ENCODE assay signal across 8 cellular contexts in genomic region chr16:2500937-2501750, GRCh38. TPM values are rescaled to one million over a fixed set of nuclear protein-coding genes. Genes with fewer than 3 reads are reported as not detected.
DNase-seq lines count a peak whose midpoint lies in the region; ATAC-seq and TF ChIP-seq lines count a peak whose summit lies in the region.

No MANE protein-coding gene starts in this region.

- no peaks in the 10 kb centered on the region for H3K79me2 ChIP-seq in OCI-LY3 (ENCODE audit: low read length)

- H3K9me3 ChIP-seq in OCI-LY3 (ENCODE audit: insufficient read depth, low read length) = no peaks in the 10 kb centered on the region
- H3K9me3 ChIP-seq in mucosa of stomach (ENCODE audit: control insufficient read depth, low read length) = no peaks in the 10 kb centered on the region

- no peak for ATAC-seq in HG03457 (IDR thresholded peaks at IDR 0.05; ENCODE audit: unreplicated experiment)

- peak overlapping the region; percentile 64 for H3K4me2 ChIP-seq in OCI-LY3 (ENCODE audit: low read length)

- H3K4me3 ChIP-seq in OCI-LY3 (ENCODE audit: low read length) (peak overlapping the region; percentile 49; the same call in 1 of the 2 replicates), mucosa of stomach (ENCODE audit: low read length) (no peak overlapping the region)

- H3K4me1 ChIP-seq in OCI-LY3 (ENCODE audit: low read length) = peaks cover 15% of the 10 kb centered on the region
- peaks cover 22% of the 10 kb centered on the region for H3K4me1 ChIP-seq in mucosa of stomach (ENCODE audit: control insufficient read depth, insufficient read depth, low read length)

- H3K36me3 ChIP-seq in OCI-LY3 (replicated peaks; ENCODE audit: low read depth, low read length) (no peaks in the 10 kb centered on the region), mucosa of stomach (ENCODE audit: control insufficient read depth, insufficient read depth, low read length) (no peaks in the 10 kb centered on the region)

- H3K9ac ChIP-seq in OCI-LY3 (ENCODE audit: low read length) (no peak overlapping the region), mucosa of stomach (ENCODE audit: low read length) (peak overlapping the region; percentile 43)

- H3K27ac ChIP-seq in OCI-LY3 (ENCODE audit: low read length) = no peak overlapping the region

- DNase-seq in EL = peak; percentile 71
- DNase-seq in HT-29 (ENCODE audit: low spot score) = peak; percentile 80
- DNase-seq in activated T-cell treated with anti-CD3 and anti-CD28 coated beads for 4 hours = peak; percentile 69
- peak; percentile 82 to 91 for DNase-seq in erythroblast (lab: John Stamatoyannopoulos, UW)
- peak; percentile 91 for DNase-seq in stimulated activated CD8-positive, alpha-beta memory T cell treated with anti-CD3 and anti-CD28 coated beads, Interleukin-4, amount 100 ng/mL, for 48 hours

- no peaks in the 10 kb centered on the region for H4K20me1 ChIP-seq in OCI-LY3 (ENCODE audit: insufficient read depth, low read length)

- H2AFZ ChIP-seq in OCI-LY3 (ENCODE audit: low read depth, low read length) = no peak overlapping the region

- H3K27me3 ChIP-seq in OCI-LY3 (ENCODE audit: low read depth, low read length) = no peaks in the 10 kb centered on the region
- H3K27me3 ChIP-seq in mucosa of stomach (ENCODE audit: control insufficient read depth, insufficient read depth, low read length) = no peaks in the 10 kb centered on the region

- no peak for TF ChIP-seq POLR2A in erythroblast (IDR thresholded peaks at IDR 0.05; ENCODE audit: low read length)

- peak; percentile 92 for TF ChIP-seq CTCF in OCI-LY3 (IDR thresholded peaks at IDR 0.05; ENCODE audit: low read depth, low read length)

RNA-seq across cellular contexts. Expression of gene ATP6V0C, which starts 12.6 kb away (rescaled TPM):
- 99.9 and 117 TPM in 2 replicates for total RNA-seq in HT-29 (2014; rRNA removed; shearing (Covaris generic))

RNA-seq across cellular contexts. Expression of gene AMDHD2, which starts 19.0 kb away (rescaled TPM):
- 112 and 114 TPM in 2 replicates for total RNA-seq in HT-29 (2014; rRNA removed; shearing (Covaris generic))

RNA-seq across cellular contexts. Expression of gene TBC1D24, which starts 26.2 kb away (rescaled TPM):
- total RNA-seq in HT-29 (2014; rRNA removed; shearing (Covaris generic)) = 16.5 and 16.6 TPM in 2 replicates

RNA-seq across cellular contexts. Expression of gene NTN3, which starts 30.0 kb away (rescaled TPM):
- total RNA-seq in HT-29 (2014; rRNA removed; shearing (Covaris generic)) = not detected in 2 replicates

RNA-seq across cellular contexts. Expression of gene CEMP1, which starts 30.1 kb away (rescaled TPM):
- total RNA-seq in HT-29 (2014; rRNA removed; shearing (Covaris generic)) = 0.84 TPM in 1 of 2 replicates, not detected in the other
